9 cellular contexts compared by ENCODE assay signal in genomic region chr9:132409828-132410528, GRCh38. TPM values are rescaled to one million over a fixed set of nuclear protein-coding genes. Genes with fewer than 3 reads are reported as not detected.
A peak's percentile ranks its signal among the peaks of the same experiment; 100 is the strongest.
DNase-seq lines count a peak whose midpoint lies in the region; ATAC-seq and TF ChIP-seq lines count a peak whose summit lies in the region.
"Had no signal": no experiment of that assay in that cellular context is flagged by ENCODE, and none has a peak within 500 bp of the region (broad histone marks: within the 10 kb centered on the region; RNA-seq: fewer than 3 reads in every experiment).

TSS of gene CFAP77 (plus strand) at chr9:132410211. CDS start at chr9:132410272, 61 bp downstream.

- no peak for ATAC-seq in activated CD4-positive, CD25-positive, alpha-beta regulatory T cell treated with anti-CD3 and anti-CD28 coated beads, Interleukin-2, amount 50 U/mL, for 24 hours
- ATAC-seq in GM18505 (IDR thresholded peaks at IDR 0.05; ENCODE audit: unreplicated experiment): no peak

- no peak within 1 kb of the TSS for H4K8ac ChIP-seq in trophoblast cell (ENCODE audit: low read depth, low read length)

- peaks cover 44% of the 10 kb centered on the region for H3K4me1 Mint-ChIP-seq in activated naive CD4-positive, alpha-beta T cell treated with anti-CD3 and anti-CD28 coated beads, Interleukin-2, amount 50 U/mL, for 24 hours

- no peaks in the 10 kb centered on the region for H3K9me3 Mint-ChIP-seq in activated naive CD4-positive, alpha-beta T cell treated with anti-CD3 and anti-CD28 coated beads, Interleukin-2, amount 50 U/mL, for 24 hours

- H3K36me3 ChIP-seq in NT2/D1 (ENCODE audit: insufficient read depth, insufficient read length, low read length) (no peaks in the 10 kb centered on the region), cardiac muscle cell (no peaks in the 10 kb centered on the region), trophoblast cell (ENCODE audit: control insufficient read depth in 1 of 2, insufficient read depth in 2 of 2, low read length in 2 of 2) (no peaks in the 10 kb centered on the region)

- H3K27me3 Mint-ChIP-seq in activated naive CD4-positive, alpha-beta T cell treated with anti-CD3 and anti-CD28 coated beads, Interleukin-2, amount 50 U/mL, for 24 hours: peaks cover 27% of the 10 kb centered on the region

- no peaks in the 10 kb centered on the region for H3K79me2 ChIP-seq in trophoblast cell (ENCODE audit: control insufficient read depth, insufficient read depth, low read length, poor library complexity)

- no peak for TF ChIP-seq CTCF in cardiac muscle cell (IDR thresholded peaks at IDR 0.05; ENCODE audit: low read depth, low read length)

- peak within 1 kb of the TSS; percentile 72 for H3K27ac Mint-ChIP-seq in activated naive CD4-positive, alpha-beta T cell treated with anti-CD3 and anti-CD28 coated beads, Interleukin-2, amount 50 U/mL, for 24 hours

- H3K18ac ChIP-seq in trophoblast cell (ENCODE audit: low read length): no peak within 1 kb of the TSS

- H2BK12ac ChIP-seq in trophoblast cell (ENCODE audit: low read length): peak within 1 kb of the TSS; percentile 78

- H3K4me2 ChIP-seq in trophoblast cell (ENCODE audit: low read length): peak within 1 kb of the TSS; percentile 98

- peak within 1 kb of the TSS; percentile 70 for H3K9ac ChIP-seq in NT2/D1 (ENCODE audit: insufficient read length, low read depth)
- peak within 1 kb of the TSS; percentile 50 for H3K9ac ChIP-seq in trophoblast cell (ENCODE audit: low read length)

- DNase-seq in activated CD4-positive, CD25-positive, alpha-beta regulatory T cell treated with anti-CD3 and anti-CD28 coated beads, Interleukin-2, amount 50 U/mL, for 72 hours: peak; percentile 36
- DNase-seq in NT2/D1 (ENCODE audit: low read depth, low spot score): no peak
- DNase-seq in cardiac muscle cell (ENCODE audit: low read depth in 1 of 2, low spot score in 1 of 2): peak; percentile 70 to 73
- peak in 1 of 2 donors; percentile 37 for DNase-seq in trophoblast cell
- no peak for DNase-seq in cortex of kidney (lab: John Stamatoyannopoulos, UW)

- WGBS in trophoblast cell (ENCODE audit: extremely low coverage, insufficient coverage, insufficient read length): no CpG with 5 or more reads among the region's 69 CpGs

- H2AFZ ChIP-seq in trophoblast cell (ENCODE audit: insufficient read depth, low read length, poor library complexity): peak within 1 kb of the TSS; percentile 82

- H3K27ac ChIP-seq in cardiac muscle cell: no peak within 1 kb of the TSS
- H3K27ac ChIP-seq in trophoblast cell (ENCODE audit: low read depth, low read length): no peak within 1 kb of the TSS

- H3K79me1 ChIP-seq in trophoblast cell (ENCODE audit: low read length): peaks cover 2% of the 10 kb centered on the region

- H3K4me1 ChIP-seq in NT2/D1 (ENCODE audit: insufficient read depth, insufficient read length) (peaks cover 6% of the 10 kb centered on the region), cardiac muscle cell (ENCODE audit: low read depth) (peaks cover 3% of the 10 kb centered on the region), trophoblast cell (ENCODE audit: control insufficient read depth in 1 of 2, insufficient read depth in 2 of 2, low read length in 2 of 2) (peaks cover 13 to 20% of the 10 kb centered on the region in 2 experiments)

- peak within 1 kb of the TSS; percentile 75 for H2BK120ac ChIP-seq in trophoblast cell (ENCODE audit: insufficient read depth, low read length, poor library complexity)

- no peak within 1 kb of the TSS for H2AK5ac ChIP-seq in trophoblast cell (ENCODE audit: low read length)

- TF ChIP-seq POLR2A in GM18505 (IDR thresholded peaks at IDR 0.05; ENCODE audit: borderline replicate concordance, extremely low read depth, insufficient read depth, insufficient read length): no peak

- H3K27me3 ChIP-seq in NT2/D1 (ENCODE audit: insufficient read depth, insufficient read length): peaks cover 47% of the 10 kb centered on the region
- H3K27me3 ChIP-seq in cardiac muscle cell: peaks cover 47% of the 10 kb centered on the region
- H3K27me3 ChIP-seq in trophoblast cell (ENCODE audit: insufficient read depth, low read length): peaks cover 17% of the 10 kb centered on the region

- no peak within 1 kb of the TSS for H4K91ac ChIP-seq in trophoblast cell (ENCODE audit: low read depth, low read length)

- peak within 1 kb of the TSS; percentile 64 for H3K4me3 ChIP-seq in NT2/D1 (ENCODE audit: insufficient read length, low read depth)
- H3K4me3 ChIP-seq in cardiac muscle cell: peak within 1 kb of the TSS; percentile 42
- peak within 1 kb of the TSS; percentile 72 for H3K4me3 ChIP-seq in trophoblast cell (ENCODE audit: low read depth, low read length)

- H2BK5ac ChIP-seq in trophoblast cell (ENCODE audit: low read depth, low read length, poor library complexity): no peak within 1 kb of the TSS

- no peak within 1 kb of the TSS for H3K4ac ChIP-seq in trophoblast cell (ENCODE audit: low read depth, low read length)

- peaks cover 5% of the 10 kb centered on the region for H3K36me3 Mint-ChIP-seq in activated naive CD4-positive, alpha-beta T cell treated with anti-CD3 and anti-CD28 coated beads, Interleukin-2, amount 50 U/mL, for 24 hours

- no peak within 1 kb of the TSS for H3K14ac ChIP-seq in trophoblast cell (ENCODE audit: low read length)

- no peaks in the 10 kb centered on the region for H3K9me3 ChIP-seq in NT2/D1 (ENCODE audit: insufficient read depth, low read length)
- no peaks in the 10 kb centered on the region for H3K9me3 ChIP-seq in cardiac muscle cell (ENCODE audit: low read depth)
- H3K9me3 ChIP-seq in trophoblast cell (ENCODE audit: insufficient read depth, low read depth, low read length): peaks cover 6% of the 10 kb centered on the region

- no peak within 1 kb of the TSS for H3K23ac ChIP-seq in trophoblast cell (ENCODE audit: low read length)

- H3K4me3 Mint-ChIP-seq in activated naive CD4-positive, alpha-beta T cell treated with anti-CD3 and anti-CD28 coated beads, Interleukin-2, amount 50 U/mL, for 24 hours: peak within 1 kb of the TSS; percentile 76

- H4K12ac ChIP-seq in trophoblast cell (ENCODE audit: low read depth, low read length): no peak within 1 kb of the TSS

RNA-seq across cellular contexts. Expression of gene CFAP77, which starts in this region (rescaled TPM):
- total RNA-seq in cardiac muscle cell: 1.5 and 2.3 TPM in 2 replicates
- 0.46 and 1.2 TPM in 2 replicates for polyA plus RNA-seq in cardiac muscle cell
- polyA plus RNA-seq in trophoblast cell (2013): 0.04 TPM in 1 of 2 replicates, not detected in the other
- total RNA-seq: glomerular endothelial cell had no signal

Comparison
In these comparisons a context has a peak if more than half of its experiments do, and no peak if none do; other contexts are left out.
1. DNase-seq: peak in activated CD4-positive, CD25-positive, alpha-beta regulatory T cell treated with anti-CD3 and anti-CD28 coated beads, Interleukin-2, amount 50 U/mL, for 72 hours (single experiment) and cardiac muscle cell (2 of 2); none in NT2/D1 (single experiment) and cortex of kidney (single experiment).
2. Peak in every context shown above with its lines, with median percentiles within 50 percentile points of each other: H3K4me3 ChIP-seq.